1 cellular context compared by ENCODE assay signal in the genomic region with DNA sequence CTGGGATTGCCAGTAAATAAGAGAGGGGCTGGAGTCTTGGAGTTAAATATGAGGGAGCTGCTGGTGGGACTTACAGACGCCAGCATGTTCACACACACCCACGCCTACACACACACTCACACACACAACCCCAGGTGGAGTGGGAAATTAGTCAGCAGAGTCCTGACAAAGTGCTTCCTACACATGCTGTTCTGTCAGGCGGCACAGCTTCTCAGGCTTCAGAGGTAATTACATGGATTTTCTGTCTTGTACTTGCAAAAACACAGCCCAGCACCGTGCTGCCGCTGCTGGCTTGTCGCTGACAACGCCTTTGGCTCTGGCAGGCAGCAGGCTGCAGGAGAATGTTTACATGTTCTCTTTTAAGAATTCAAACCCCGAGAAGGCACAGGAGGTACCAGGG.
TF ChIP-seq lines count a peak whose summit lies in the region.

No MANE protein-coding gene starts in this region.

TF ChIP-seq in GM12878, 131 proteins besides CTCF, POLR2A, EP300 and RAD21 (continued from another document):
- TF ChIP-seq, protein P1, sequence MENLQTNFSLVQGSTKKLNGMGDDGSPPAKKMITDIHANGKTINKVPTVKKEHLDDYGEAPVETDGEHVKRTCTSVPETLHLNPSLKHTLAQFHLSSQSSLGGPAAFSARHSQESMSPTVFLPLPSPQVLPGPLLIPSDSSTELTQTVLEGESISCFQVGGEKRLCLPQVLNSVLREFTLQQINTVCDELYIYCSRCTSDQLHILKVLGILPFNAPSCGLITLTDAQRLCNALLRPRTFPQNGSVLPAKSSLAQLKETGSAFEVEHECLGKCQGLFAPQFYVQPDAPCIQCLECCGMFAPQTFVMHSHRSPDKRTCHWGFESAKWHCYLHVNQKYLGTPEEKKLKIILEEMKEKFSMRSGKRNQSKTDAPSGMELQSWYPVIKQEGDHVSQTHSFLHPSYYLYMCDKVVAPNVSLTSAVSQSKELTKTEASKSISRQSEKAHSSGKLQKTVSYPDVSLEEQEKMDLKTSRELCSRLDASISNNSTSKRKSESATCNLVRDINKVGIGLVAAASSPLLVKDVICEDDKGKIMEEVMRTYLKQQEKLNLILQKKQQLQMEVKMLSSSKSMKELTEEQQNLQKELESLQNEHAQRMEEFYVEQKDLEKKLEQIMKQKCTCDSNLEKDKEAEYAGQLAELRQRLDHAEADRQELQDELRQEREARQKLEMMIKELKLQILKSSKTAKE (IDR thresholded peaks at IDR 0.05; ENCODE audit: low read depth, poor library complexity, severe bottlenecking) = no peak
- no peak for TF ChIP-seq E2F4 (IDR thresholded peaks at IDR 0.05; ENCODE audit: low read depth, low read length)
TF ChIP-seq in GM12878: peak in this region for 16.
